In genomic region chr9:136685216-136685615, GRCh38 we compare ENCODE assay signal across 18 cellular contexts. TPM values are rescaled to one million over a fixed set of nuclear protein-coding genes. Genes with fewer than 3 reads are reported as not detected.
A peak's percentile ranks its signal among the peaks of the same experiment; 100 is the strongest.
DNase-seq lines count a peak whose midpoint lies in the region; ATAC-seq and TF ChIP-seq lines count a peak whose summit lies in the region.
"Had no signal": no experiment of that assay in that cellular context is flagged by ENCODE, and none has a peak within 500 bp of the region (broad histone marks: within the 10 kb centered on the region; RNA-seq: fewer than 3 reads in every experiment).

No MANE protein-coding gene starts in this region.

- peak overlapping the region in 1 of 2 experiments; percentile 69 for H3K14ac ChIP-seq in mesenchymal stem cell (ENCODE audit: low read length in 2 of 2)

- no peak for ATAC-seq in heart left ventricle
- ATAC-seq in left cardiac atrium, result no peak
- no peak for ATAC-seq in activated B cell treated with CpG ODN at 0.5 μM for 24 hours (ENCODE audit: low read depth)
- no peak for ATAC-seq in upper lobe of left lung (ENCODE audit: low FRiP score in 2 of 2)
- ATAC-seq in activated T-cell treated with anti-CD3 and anti-CD28 coated beads, Interleukin-2, amount 50 U/mL, for 72 hours (replicated peaks in 1 of 2), result no peak
- ATAC-seq: esophagus mucosa had no signal

- TF ChIP-seq EP300 in upper lobe of left lung (IDR thresholded peaks at IDR 0.05), result no peak

- peak overlapping the region in 1 of 2 experiments; percentile 6 for H3K23ac ChIP-seq in mesenchymal stem cell (ENCODE audit: low read length in 2 of 2)

- H3K4me3 ChIP-seq in heart left ventricle, result peak overlapping the region in 7 of 12 donors; percentile 60 to 94 (median 85)
- H3K4me3 ChIP-seq in mesenchymal stem cell (ENCODE audit: insufficient read depth in 1 of 2, low read depth in 1 of 2, low read length in 2 of 2), result peak overlapping the region in 1 of 2 experiments; percentile 86
- H3K4me3 ChIP-seq in upper lobe of left lung, result peak overlapping the region in 3 of 4 donors; percentile 66 to 88 (median 73)
- no peak overlapping the region for H3K4me3 ChIP-seq in MG63

- H2BK120ac ChIP-seq in mesenchymal stem cell (ENCODE audit: low read depth, low read length), result no peak overlapping the region

- H3K27ac ChIP-seq in heart left ventricle, result no peak overlapping the region
- no peak overlapping the region for H3K27ac ChIP-seq in mesenchymal stem cell (ENCODE audit: low read length, poor library complexity, severe bottlenecking)
- H3K27ac ChIP-seq in upper lobe of left lung, result peak overlapping the region in 3 of 4 donors; percentile 92 to 97 (median 95)
- H3K27ac ChIP-seq: prostate gland had no signal

- peak overlapping the region in 1 of 2 experiments; percentile 14 for H2BK12ac ChIP-seq in mesenchymal stem cell (ENCODE audit: low read length in 2 of 2)

- no peaks in the 10 kb centered on the region for H3K27me3 Mint-ChIP-seq in activated B cell treated with CpG ODN at 0.5 μM for 24 hours
- no peaks in the 10 kb centered on the region for H3K27me3 Mint-ChIP-seq in activated T-cell treated with anti-CD3 and anti-CD28 coated beads, Interleukin-2, amount 50 U/mL, for 72 hours (ENCODE audit: low read depth)

- H3K9me3 ChIP-seq in heart left ventricle (no peaks in the 10 kb centered on the region), mesenchymal stem cell (ENCODE audit: control insufficient read depth, low read length) (no peaks in the 10 kb centered on the region), upper lobe of left lung (no peaks in the 10 kb centered on the region), MG63 (no peaks in the 10 kb centered on the region)
- H3K9me3 ChIP-seq: prostate gland, stomach had no signal

- H3K4me3 Mint-ChIP-seq in activated B cell treated with CpG ODN at 0.5 μM for 24 hours, result peak overlapping the region; percentile 15
- no peak overlapping the region for H3K4me3 Mint-ChIP-seq in activated T-cell treated with anti-CD3 and anti-CD28 coated beads, Interleukin-2, amount 50 U/mL, for 72 hours

- no peaks in the 10 kb centered on the region for H3K27me3 ChIP-seq in heart left ventricle
- H3K27me3 ChIP-seq in mesenchymal stem cell (ENCODE audit: control insufficient read depth in 1 of 2, insufficient read depth in 1 of 2, low read length in 2 of 2), result no peaks in the 10 kb centered on the region
- no peaks in the 10 kb centered on the region for H3K27me3 ChIP-seq in upper lobe of left lung
- H3K27me3 ChIP-seq in MG63, result no peaks in the 10 kb centered on the region
- H3K27me3 ChIP-seq: stomach had no signal

- no peak overlapping the region for H2AFZ ChIP-seq in mesenchymal stem cell (ENCODE audit: low read depth, low read length)

- H2BK15ac ChIP-seq in mesenchymal stem cell (ENCODE audit: low read depth, poor library complexity, severe bottlenecking), result peak overlapping the region; percentile 6

- H3K9ac ChIP-seq in mesenchymal stem cell (ENCODE audit: low read length), result peak overlapping the region; percentile 11

- no peak overlapping the region for H4K8ac ChIP-seq in mesenchymal stem cell (ENCODE audit: low read length)

- no peak overlapping the region for H3K18ac ChIP-seq in mesenchymal stem cell (ENCODE audit: low read depth in 1 of 2, low read length in 2 of 2)

- peaks cover 10% of the 10 kb centered on the region for H3K4me1 Mint-ChIP-seq in activated B cell treated with CpG ODN at 0.5 μM for 24 hours
- H3K4me1 Mint-ChIP-seq in activated T-cell treated with anti-CD3 and anti-CD28 coated beads, Interleukin-2, amount 50 U/mL, for 72 hours (ENCODE audit: low read depth), result peaks cover 4% of the 10 kb centered on the region

- DNase-seq in heart left ventricle, result no peak
- DNase-seq in left cardiac atrium, result no peak
- DNase-seq in activated B cell treated with CpG ODN at 0.5 μM for 24 hours, result no peak
- DNase-seq in mesenchymal stem cell, result no peak
- DNase-seq in upper lobe of left lung, result peak in 1 of 2 donors; percentile 57
- DNase-seq in MG63, result no peak
- DNase-seq in A172 (ENCODE audit: low spot score), result no peak
- DNase-seq in activated T-cell treated with anti-CD3 and anti-CD28 coated beads, Interleukin-2, amount 50 U/mL, for 72 hours, result no peak
- DNase-seq: activated CD4-positive, alpha-beta T cell treated with anti-CD3 and anti-CD28 coated beads for 1 hour; activated naive CD4-positive, alpha-beta T cell treated with anti-CD3 and anti-CD28 coated beads for 36 hours; NCI-H1694; NCI-H226; stimulated activated CD4-positive, alpha-beta T cell treated with anti-CD3 and anti-CD28 coated beads, Interleukin-15, amount 100 ng/mL, for 24 hours; stomach had no signal

- no peak overlapping the region for H3K27ac Mint-ChIP-seq in activated B cell treated with CpG ODN at 0.5 μM for 24 hours
- H3K27ac Mint-ChIP-seq in activated T-cell treated with anti-CD3 and anti-CD28 coated beads, Interleukin-2, amount 50 U/mL, for 72 hours, result no peak overlapping the region
- H3K27ac Mint-ChIP-seq: activated naive CD4-positive, alpha-beta T cell treated with anti-CD3 and anti-CD28 coated beads for 36 hours had no signal

- no peak overlapping the region for H2BK5ac ChIP-seq in mesenchymal stem cell (ENCODE audit: low read depth, low read length, poor library complexity, severe bottlenecking)

- POLR2A ChIA-PET in activated B cell treated with CpG ODN at 0.5 μM for 24 hours (lab: Charles Lee), result no interaction called here

- no peak overlapping the region for H2AK5ac ChIP-seq in mesenchymal stem cell (ENCODE audit: low read length, severe bottlenecking)

- no peak overlapping the region for H4K91ac ChIP-seq in mesenchymal stem cell (ENCODE audit: low read length)

- intact Hi-C loops in heart left ventricle (cut with DNase I), result loop anchor here in 3 of 10 donors (5.0 kb wide), 1 partner anchor 42 kb away; no protein-coding TSS in a partner anchor
- intact Hi-C loops in left cardiac atrium (cut with DNase I), result no loop called here
- intact Hi-C loops in activated B cell treated with CpG ODN at 0.5 μM for 24 hours (cut with micrococcal nuclease), result loop anchor here (5.0 kb wide), 2 partner anchors 42 to 203 kb away; partner anchors contain the start of gene SEC16A

- WGBS in heart left ventricle, 4 donors, result 58 to 89% (median 87%) methylated on average over 2 to 7 of the region's 7 CpGs
- WGBS in mesenchymal stem cell, result 94% methylated on average over 7 of the region's 7 CpGs
- WGBS in upper lobe of left lung, 2 donors, result 80 to 83% methylated on average over 2 to 5 of the region's 7 CpGs

- peaks cover 51% of the 10 kb centered on the region for H3K79me1 ChIP-seq in mesenchymal stem cell (replicated peaks; ENCODE audit: low read length, poor library complexity, severe bottlenecking)

- TF ChIP-seq CTCF in heart left ventricle (IDR thresholded peaks at IDR 0.05) (no peak), activated B cell treated with CpG ODN at 0.5 μM for 24 hours (IDR thresholded peaks at IDR 0.05) (no peak), upper lobe of left lung (IDR thresholded peaks at IDR 0.05) (no peak)

- H3K4ac ChIP-seq in mesenchymal stem cell (ENCODE audit: low read depth in 1 of 2, low read length in 2 of 2), result peak overlapping the region in 1 of 2 experiments; percentile 36

- H3K4me1 ChIP-seq in heart left ventricle, result peaks cover 9 to 77% (median 46%) of the 10 kb centered on the region in 12 donors
- H3K4me1 ChIP-seq in mesenchymal stem cell (ENCODE audit: control insufficient read depth, insufficient read depth, low read depth, low read length), result peaks cover 38% of the 10 kb centered on the region
- peaks cover 36 to 64% (median 39%) of the 10 kb centered on the region in 4 donors for H3K4me1 ChIP-seq in upper lobe of left lung

- no peaks in the 10 kb centered on the region for H3K9me3 Mint-ChIP-seq in activated B cell treated with CpG ODN at 0.5 μM for 24 hours
- no peaks in the 10 kb centered on the region for H3K9me3 Mint-ChIP-seq in activated T-cell treated with anti-CD3 and anti-CD28 coated beads, Interleukin-2, amount 50 U/mL, for 72 hours
- H3K9me3 Mint-ChIP-seq: activated naive CD4-positive, alpha-beta T cell treated with anti-CD3 and anti-CD28 coated beads for 36 hours; brain had no signal

- no peak overlapping the region for H3K4me2 ChIP-seq in mesenchymal stem cell (ENCODE audit: low read length, poor library complexity, severe bottlenecking)

- CTCF ChIA-PET in activated B cell treated with CpG ODN at 0.5 μM for 24 hours (lab: Charles Lee), result no interaction called here

- TF ChIP-seq POLR2A in heart left ventricle (IDR thresholded peaks at IDR 0.05) (no peak), upper lobe of left lung (IDR thresholded peaks at IDR 0.05) (peak in 1 of 4 donors; percentile 19)

- no peaks in the 10 kb centered on the region for H3K36me3 Mint-ChIP-seq in activated B cell treated with CpG ODN at 0.5 μM for 24 hours (ENCODE audit: low read depth)
- no peaks in the 10 kb centered on the region for H3K36me3 Mint-ChIP-seq in activated T-cell treated with anti-CD3 and anti-CD28 coated beads, Interleukin-2, amount 50 U/mL, for 72 hours (ENCODE audit: insufficient read depth in 2 of 2)
- H3K36me3 Mint-ChIP-seq: brain had no signal

- H3K36me3 ChIP-seq in heart left ventricle, result peaks cover 0 to 5% (median 0%) of the 10 kb centered on the region in 9 donors
- H3K36me3 ChIP-seq in mesenchymal stem cell (ENCODE audit: control insufficient read depth in 1 of 2, insufficient read depth in 2 of 2, low read depth in 1 of 2, low read length in 2 of 2), result peaks cover 0 to 27% of the 10 kb centered on the region in 2 experiments
- peaks cover 0 to 5% (median 2%) of the 10 kb centered on the region in 4 donors for H3K36me3 ChIP-seq in upper lobe of left lung
- no peaks in the 10 kb centered on the region; the same call in 1 of the 2 replicates for H3K36me3 ChIP-seq in MG63
- H3K36me3 ChIP-seq: prostate gland had no signal

RNA-seq across cellular contexts. Expression of gene AGPAT2, which starts 2.0 kb away (rescaled TPM):
- total RNA-seq in heart left ventricle (10 to 100 TPM; 52.4 to 90.7 (median 62.5) TPM), left cardiac atrium (100 to 1,000 TPM; 154 TPM), activated B cell treated with CpG ODN at 0.5 μM for 24 hours (16.6 and 17.1 TPM in 2 replicates), upper lobe of left lung (100 to 1,000 TPM in 5 of 6 donors, 10 to 100 TPM in 1; 70.2 to 242 (median 140) TPM)
- polyA plus RNA-seq in heart left ventricle, result 100 to 1,000 TPM in 1 of 2 donors, 10 to 100 TPM in 1; 88.8 to 122 TPM
- polyA plus RNA-seq in mesenchymal stem cell (2013, experiment 1 of 2), result 38.4 TPM
- 36.4 TPM for polyA plus RNA-seq in mesenchymal stem cell (2013, experiment 2 of 2)
- 58.8 and 116 TPM in 2 replicates for total RNA-seq in MG63 (2014; rRNA removed; shearing (Covaris generic); ENCODE audit: low replicate concordance)
- 79.4 and 88.8 TPM in 2 replicates for total RNA-seq in A172 (2014; rRNA removed; shearing (Covaris generic))
- 10 to 100 TPM; 18.3 to 19.2 TPM for total RNA-seq in activated T-cell treated with anti-CD3 and anti-CD28 coated beads, Interleukin-2, amount 50 U/mL, for 72 hours

RNA-seq across cellular contexts. Expression of gene EGFL7, which starts 22.5 kb away (rescaled TPM):
- total RNA-seq in heart left ventricle, result 100 to 1,000 TPM in 2 of 9 donors, 10 to 100 TPM in 7; 56.4 to 142 (median 94.0) TPM
- 100 to 1,000 TPM; 103 to 137 TPM for polyA plus RNA-seq in heart left ventricle
- 100 to 1,000 TPM in 1 of 2 donors, 10 to 100 TPM in 1; 86.6 to 138 TPM for total RNA-seq in left cardiac atrium
- total RNA-seq in activated B cell treated with CpG ODN at 0.5 μM for 24 hours, result not detected in 2 replicates
- 29.0 TPM for polyA plus RNA-seq in mesenchymal stem cell (2013, experiment 1 of 2)
- polyA plus RNA-seq in mesenchymal stem cell (2013, experiment 2 of 2), result 30.0 TPM
- 100 to 1,000 TPM in 5 of 6 donors, 10 to 100 TPM in 1; 77.9 to 321 (median 165) TPM for total RNA-seq in upper lobe of left lung
- 24.5 and 25.9 TPM in 2 replicates for total RNA-seq in MG63 (2014; rRNA removed; shearing (Covaris generic); ENCODE audit: low replicate concordance)
- 110 and 127 TPM in 2 replicates for total RNA-seq in A172 (2014; rRNA removed; shearing (Covaris generic))
- 1 to 10 TPM in 1 of 2 donors, under 1 TPM in 1; 0.93 to 1.1 TPM for total RNA-seq in activated T-cell treated with anti-CD3 and anti-CD28 coated beads, Interleukin-2, amount 50 U/mL, for 72 hours

RNA-seq across cellular contexts. Expression of gene DIPK1B, which starts 27.2 kb away (rescaled TPM):
- 10 to 100 TPM; 14.4 to 46.3 (median 19.8) TPM for total RNA-seq in heart left ventricle
- 10 to 100 TPM; 18.1 to 24.4 TPM for polyA plus RNA-seq in heart left ventricle
- total RNA-seq in left cardiac atrium, result 10 to 100 TPM; 23.2 to 35.2 TPM
- total RNA-seq in activated B cell treated with CpG ODN at 0.5 μM for 24 hours, result 1.5 and 2.2 TPM in 2 replicates
- 5.0 TPM for polyA plus RNA-seq in mesenchymal stem cell (2013, experiment 1 of 2)
- polyA plus RNA-seq in mesenchymal stem cell (2013, experiment 2 of 2), result 4.6 TPM
- 10 to 100 TPM in 5 of 6 donors, 1 to 10 TPM in 1; 9.7 to 24.1 (median 17.0) TPM for total RNA-seq in upper lobe of left lung
- total RNA-seq in MG63 (2014; rRNA removed; shearing (Covaris generic); ENCODE audit: low replicate concordance), result 11.5 and 13.3 TPM in 2 replicates
- 16.0 and 16.7 TPM in 2 replicates for total RNA-seq in A172 (2014; rRNA removed; shearing (Covaris generic))
- under 1 TPM; 0.67 to 0.72 TPM for total RNA-seq in activated T-cell treated with anti-CD3 and anti-CD28 coated beads, Interleukin-2, amount 50 U/mL, for 72 hours
- total RNA-seq: myocyte had no signal

RNA-seq across cellular contexts. Expression of gene LCN10, which starts 57.5 kb away (rescaled TPM):
- total RNA-seq in heart left ventricle, result 10 to 100 TPM in 5 of 9 donors, 1 to 10 TPM in 2, under 1 TPM in 2; 0.50 to 21.5 (median 10.1) TPM
- 10 to 100 TPM; 15.7 to 40.7 TPM for polyA plus RNA-seq in heart left ventricle
- 10 to 100 TPM in 1 of 2 donors, 1 to 10 TPM in 1; 9.3 to 20.1 TPM for total RNA-seq in left cardiac atrium
- total RNA-seq in activated B cell treated with CpG ODN at 0.5 μM for 24 hours, result 13.7 and 15.9 TPM in 2 replicates
- polyA plus RNA-seq in mesenchymal stem cell (2013, experiment 1 of 2), result not detected
- not detected for polyA plus RNA-seq in mesenchymal stem cell (2013, experiment 2 of 2)
- total RNA-seq in upper lobe of left lung, result 10 to 100 TPM in 1 of 6 donors, 1 to 10 TPM in 4, under 1 TPM in 1; 0.39 to 17.8 (median 2.2) TPM
- not detected in 2 replicates for total RNA-seq in MG63 (2014; rRNA removed; shearing (Covaris generic); ENCODE audit: low replicate concordance)
- total RNA-seq in A172 (2014; rRNA removed; shearing (Covaris generic)), result not detected in 2 replicates
- total RNA-seq in activated T-cell treated with anti-CD3 and anti-CD28 coated beads, Interleukin-2, amount 50 U/mL, for 72 hours, result under 1 TPM; 0.21 to 0.70 TPM
- total RNA-seq: myocyte had no signal

Comparison
In these comparisons a context has a peak if more than half of its experiments do, and no peak if none do; other contexts are left out.
1. H3K27ac ChIP-seq: peak in upper lobe of left lung (3 of 4); none in heart left ventricle (0 of 12) and mesenchymal stem cell (single experiment).
2. RNA of gene EGFL7, which starts 22.5 kb away (total RNA-seq): 77.9 to 321 TPM in upper lobe of left lung, 86.6 to 138 TPM in left cardiac atrium, 110 to 127 TPM in A172, 56.4 to 142 TPM in heart left ventricle and 24.5 to 25.9 TPM in MG63; 0.93 to 1.1 TPM in activated T-cell treated with anti-CD3 and anti-CD28 coated beads, Interleukin-2, amount 50 U/mL, for 72 hours and not detected in activated B cell treated with CpG ODN at 0.5 μM for 24 hours; every median in the first group is over 10 times any median in the second.